In the genomic region with DNA sequence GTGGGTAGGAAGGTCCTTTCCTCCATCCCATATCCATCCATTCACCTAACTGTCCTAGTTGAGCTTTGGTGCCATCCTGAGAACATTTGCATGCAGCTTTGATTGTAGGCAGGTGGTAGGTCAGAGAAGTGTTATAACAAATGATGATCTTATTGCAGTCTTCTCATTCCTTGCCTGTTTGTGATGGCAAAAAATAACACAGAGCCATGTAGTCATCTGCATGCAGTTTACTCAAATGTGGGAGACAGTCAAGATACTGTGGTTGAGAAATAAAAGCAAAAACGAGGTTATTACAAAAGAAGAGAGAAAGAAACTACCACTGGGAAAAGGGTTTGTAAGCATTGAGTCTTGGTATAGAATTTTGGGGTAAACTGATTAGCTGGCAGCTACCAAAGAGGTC, we compare ENCODE assay signal across 18 cellular contexts.
DNase-seq lines count a peak whose midpoint lies in the region; ATAC-seq and TF ChIP-seq lines count a peak whose summit lies in the region.
"Had no signal": no experiment of that assay in that cellular context is flagged by ENCODE, and none has a peak within 500 bp of the region (broad histone marks: within the 10 kb centered on the region; RNA-seq: fewer than 3 reads in every experiment).

No MANE protein-coding gene starts in this region.

- intact Hi-C loops in body of pancreas (cut with DNase I) (no loop called here), breast epithelium (cut with DNase I; ENCODE audit: low total_unique reads) (no loop called here)

- no peak for TF ChIP-seq POLR2A in body of pancreas (IDR thresholded peaks at IDR 0.05)
- no peak for TF ChIP-seq POLR2A in breast epithelium (IDR thresholded peaks at IDR 0.05)

- no peak overlapping the region for H3K9ac ChIP-seq in adipocyte (ENCODE audit: low read length)
- H3K9ac ChIP-seq: BLaER1 treated with 17β-estradiol and CSF1 and Interleukin-3, amounts not matched to agents 10 nM and 100 nM had no signal

- H3K27me3 ChIP-seq in adipocyte (replicated peaks; ENCODE audit: control insufficient read depth, insufficient read depth, low read length) (no peaks in the 10 kb centered on the region), body of pancreas (no peaks in the 10 kb centered on the region), breast epithelium (no peaks in the 10 kb centered on the region)
- H3K27me3 ChIP-seq: BLaER1 treated with 17β-estradiol and CSF1 and Interleukin-3, amounts not matched to agents 10 nM and 100 nM had no signal

- DNase-seq in AG08396 (ENCODE audit: low spot score) (peak; percentile 28), adipocyte (ENCODE audit: low read depth) (peak; percentile 37), body of pancreas (no peak), fibroblast of peridontal ligament (ENCODE audit: extremely low read depth) (peak; percentile 43), 8988T (no peak), breast epithelium (ENCODE audit: low spot score in 2 of 2) (no peak)
- DNase-seq: ACHN; AML-193; Caco-2; Calu3; CD4-positive, alpha-beta T cell; CD8-positive, alpha-beta T cell; DMS79 treated with DMSO at 0.1 percent for 48 hours; GF-D8 had no signal

- TF ChIP-seq CTCF in body of pancreas (IDR thresholded peaks at IDR 0.05) (no peak), breast epithelium (IDR thresholded peaks at IDR 0.05) (no peak)

- peak overlapping the region in 3 of 4 donors; percentile 0 to 44 (median 9) for H3K27ac ChIP-seq in body of pancreas
- H3K27ac ChIP-seq in breast epithelium, result no peak overlapping the region
- H3K27ac ChIP-seq: 22Rv1; BLaER1 treated with 17β-estradiol and CSF1 and Interleukin-3, amounts not matched to agents 10 nM and 100 nM; C4-2B had no signal

- 36 to 72% methylated on average over 1 of the region's 1 CpG for WGBS in body of pancreas, 2 donors

- no peaks in the 10 kb centered on the region for H3K9me3 ChIP-seq in adipocyte (ENCODE audit: control insufficient read depth, low read length)
- H3K9me3 ChIP-seq in body of pancreas, result peaks cover 0 to 3% (median 0%) of the 10 kb centered on the region in 3 donors
- no peaks in the 10 kb centered on the region for H3K9me3 ChIP-seq in breast epithelium
- H3K9me3 ChIP-seq: Caco-2 had no signal

- H3K36me3 ChIP-seq in adipocyte (ENCODE audit: control insufficient read depth, insufficient read depth, low read length, severe bottlenecking) (peaks cover 81% of the 10 kb centered on the region), body of pancreas (replicated peaks in 1 of 2; ENCODE audit: insufficient read depth in 1 of 2, low read depth in 2 of 2) (peaks cover 0 to 12% of the 10 kb centered on the region in 2 donors), breast epithelium (no peaks in the 10 kb centered on the region)
- H3K36me3 ChIP-seq: BLaER1 treated with 17β-estradiol and CSF1 and Interleukin-3, amounts not matched to agents 10 nM and 100 nM had no signal

- ATAC-seq in body of pancreas, result no peak
- ATAC-seq in GM18907 (IDR thresholded peaks at IDR 0.05; ENCODE audit: unreplicated experiment), result no peak
- ATAC-seq: CD8-positive, alpha-beta T cell had no signal

- H3K4me1 ChIP-seq in adipocyte (ENCODE audit: control insufficient read depth, insufficient read depth, low read length) (peaks cover 53% of the 10 kb centered on the region), body of pancreas (peaks cover 63% of the 10 kb centered on the region), breast epithelium (no peaks in the 10 kb centered on the region)

- no peak overlapping the region for H3K4me3 ChIP-seq in adipocyte (ENCODE audit: low read length)
- H3K4me3 ChIP-seq in body of pancreas, result no peak overlapping the region
- no peak overlapping the region for H3K4me3 ChIP-seq in breast epithelium
- H3K4me3 ChIP-seq: BLaER1 treated with 17β-estradiol and CSF1 and Interleukin-3, amounts not matched to agents 10 nM and 100 nM had no signal

Comparison
In these comparisons a context has a peak if more than half of its experiments do, and no peak if none do; other contexts are left out.
1. DNase-seq: peak in AG08396 (single experiment), adipocyte (single experiment) and fibroblast of peridontal ligament (single experiment); none in body of pancreas (0 of 4), 8988T (single experiment) and breast epithelium (0 of 2).
2. H3K27ac ChIP-seq: peak in body of pancreas (3 of 4); none in breast epithelium (0 of 2).